Comparison of ENCODE assay signal across 1 cellular context in the genomic region with DNA sequence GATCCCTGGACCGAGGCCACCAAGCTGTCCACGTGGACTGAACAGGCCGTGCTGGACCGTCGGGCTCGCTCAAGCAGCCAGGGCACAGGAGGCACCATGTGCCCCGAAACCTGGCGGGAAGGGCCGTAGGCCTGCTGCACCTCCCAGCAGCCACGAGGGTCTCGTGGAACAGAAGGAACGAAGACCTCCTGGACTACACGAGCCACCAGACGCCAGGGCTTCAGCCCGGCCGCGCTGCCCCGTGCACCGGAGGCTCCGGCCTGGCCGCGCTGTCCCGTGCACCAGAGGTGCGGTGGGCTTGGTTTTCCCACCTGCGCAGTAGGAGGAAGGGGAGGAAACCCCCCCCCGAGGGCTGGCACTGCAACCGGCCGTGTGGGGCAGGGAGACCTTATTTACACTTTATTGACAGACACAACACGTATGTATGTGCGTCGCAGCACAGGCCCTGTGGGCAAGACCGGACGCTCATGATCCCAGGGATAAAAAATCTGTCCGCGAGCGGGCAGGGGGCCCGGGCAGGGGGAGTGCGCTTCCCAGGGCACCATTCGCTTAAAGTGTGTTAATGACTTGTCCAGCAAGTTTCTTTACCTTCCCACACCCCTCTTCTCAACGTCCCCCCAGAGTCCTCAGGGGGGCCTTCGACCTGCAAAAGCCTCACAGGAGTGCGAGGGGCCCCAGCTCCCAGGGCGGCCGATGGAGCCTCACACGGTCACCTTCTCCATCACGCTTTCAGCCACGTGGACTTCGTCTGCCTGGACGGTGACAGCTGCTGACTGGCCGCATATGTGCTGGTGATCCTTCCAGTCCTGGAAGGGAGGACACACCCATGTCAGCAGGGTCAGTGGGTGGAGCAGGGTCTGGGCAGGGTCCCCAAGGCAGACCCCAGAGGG.
TF ChIP-seq lines count a peak whose summit lies in the region.

No MANE protein-coding gene starts in this region.

TF ChIP-seq in HepG2, 621 proteins besides CTCF, POLR2A, EP300 and RAD21:
- peak; percentile 86 for TF ChIP-seq AGO2 (optimal IDR thresholded peaks at IDR 0.05; ENCODE audit: low read depth, low read length)
- TF ChIP-seq, protein P1, sequence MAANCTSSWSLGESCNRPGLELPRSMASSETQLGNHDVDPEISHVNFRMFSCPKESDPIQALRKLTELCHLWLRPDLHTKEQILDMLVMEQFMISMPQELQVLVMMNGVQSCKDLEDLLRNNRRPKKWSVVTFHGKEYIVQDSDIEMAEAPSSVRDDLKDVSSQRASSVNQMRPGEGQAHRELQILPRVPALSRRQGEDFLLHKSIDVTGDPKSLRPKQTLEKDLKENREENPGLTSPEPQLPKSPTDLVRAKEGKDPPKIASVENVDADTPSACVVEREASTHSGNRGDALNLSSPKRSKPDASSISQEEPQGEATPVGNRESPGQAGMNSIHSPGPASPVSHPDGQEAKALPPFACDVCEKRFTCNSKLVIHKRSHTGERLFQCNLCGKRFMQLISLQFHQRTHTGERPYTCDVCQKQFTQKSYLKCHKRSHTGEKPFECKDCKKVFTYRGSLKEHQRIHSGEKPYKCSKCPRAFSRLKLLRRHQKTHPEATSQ (CRISPR knock-in tag; IDR thresholded peaks at IDR 0.05; ENCODE audit: borderline replicate concordance), result no peak
